ENCODE assay signal across 9 cellular contexts in the genomic region with DNA sequence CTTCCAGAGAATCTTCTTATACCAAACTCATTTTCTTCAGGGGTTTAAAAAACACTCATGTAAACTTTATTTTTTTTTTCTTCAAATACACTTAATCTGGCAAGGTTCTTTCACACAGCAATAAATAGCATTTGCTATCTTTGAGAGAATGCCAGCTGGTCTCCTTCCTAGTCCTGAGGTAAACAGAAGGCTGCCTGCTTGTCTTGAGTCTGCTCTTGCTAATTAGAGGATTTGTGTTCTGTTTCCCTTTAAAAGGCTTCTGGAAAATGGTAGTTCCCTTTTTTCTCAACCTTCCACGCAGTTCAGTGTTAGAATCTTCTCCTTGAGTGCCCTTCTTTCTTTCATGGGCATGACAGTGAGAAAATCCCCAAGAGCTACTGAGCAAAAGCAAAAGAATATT.
DNase-seq lines count a peak whose midpoint lies in the region; ATAC-seq and TF ChIP-seq lines count a peak whose summit lies in the region.
"Had no signal": no experiment of that assay in that cellular context is flagged by ENCODE, and none has a peak within 500 bp of the region (broad histone marks: within the 10 kb centered on the region; RNA-seq: fewer than 3 reads in every experiment).

No MANE protein-coding gene starts in this region.

- H3K4me1 ChIP-seq in left lung: peaks cover 3 to 9% of the 10 kb centered on the region in 2 donors
- H3K4me1 ChIP-seq in transverse colon: peaks cover 0 to 12% (median 3%) of the 10 kb centered on the region in 4 donors

- H3K27me3 ChIP-seq in MG63 (no peaks in the 10 kb centered on the region), left lung (no peaks in the 10 kb centered on the region), transverse colon (no peaks in the 10 kb centered on the region)

- H3K36me3 ChIP-seq in MG63 (no peaks in the 10 kb centered on the region), left lung (no peaks in the 10 kb centered on the region), transverse colon (no peaks in the 10 kb centered on the region)

- DNase-seq in MG63: peak; percentile 50
- peak; percentile 39 to 88 for DNase-seq in cardiac fibroblast (ENCODE audit: low read depth in 2 of 2)
- DNase-seq in left lung: no peak
- DNase-seq in transverse colon: no peak
- no peak for DNase-seq in lower leg skin (ENCODE audit: low spot score in 2 of 2)
- no peak for DNase-seq in DMS153 treated with DMSO at 0.1 percent for 48 hours (lab: John Stamatoyannopoulos, UW; ENCODE audit: unreplicated experiment)

- H3K27ac ChIP-seq in left lung (peak overlapping the region; percentile 30 to 63), transverse colon (peak overlapping the region; percentile 43 to 74 (median 70))

- TF ChIP-seq EP300 in transverse colon (IDR thresholded peaks at IDR 0.05; ENCODE audit: low read depth): no peak

- TF ChIP-seq CTCF in cardiac fibroblast (IDR thresholded peaks at IDR 0.05; ENCODE audit: low read depth, low read length): no peak
- TF ChIP-seq CTCF in left lung (IDR thresholded peaks at IDR 0.05): no peak
- TF ChIP-seq CTCF in transverse colon (IDR thresholded peaks at IDR 0.05): no peak
- TF ChIP-seq CTCF in lower leg skin (IDR thresholded peaks at IDR 0.05): no peak

- no peaks in the 10 kb centered on the region for H3K9me3 ChIP-seq in MG63
- H3K9me3 ChIP-seq in left lung: no peaks in the 10 kb centered on the region
- no peaks in the 10 kb centered on the region for H3K9me3 ChIP-seq in transverse colon

- 0 to 8% methylated on average over 1 of the region's 1 CpG for WGBS in transverse colon (ENCODE audit: low coverage in 1 of 2), 2 donors
- 0 to 2% methylated on average over 1 of the region's 1 CpG for WGBS in lower leg skin, 2 donors

- ATAC-seq in left lung: peak; percentile 49
- ATAC-seq in HG03108 (IDR thresholded peaks at IDR 0.05; ENCODE audit: unreplicated experiment): no peak
- ATAC-seq in HG03457 (IDR thresholded peaks at IDR 0.05; ENCODE audit: unreplicated experiment): no peak
- ATAC-seq: activated naive CD4-positive, alpha-beta T cell treated with anti-CD3 and anti-CD28 coated beads, Interleukin-2, amount 50 U/mL, for 72 hours had no signal

- intact Hi-C loops in left lung (cut with DNase I): no loop called here
- intact Hi-C loops in transverse colon (cut with DNase I; ENCODE audit: low total_unique reads): no loop called here
- intact Hi-C loops in lower leg skin (cut with DNase I; ENCODE audit: low total_unique reads): no loop called here

- TF ChIP-seq POLR2A in transverse colon (IDR thresholded peaks at IDR 0.05) (no peak), lower leg skin (IDR thresholded peaks at IDR 0.05) (no peak)

- H3K4me3 ChIP-seq in MG63: no peak overlapping the region
- no peak overlapping the region for H3K4me3 ChIP-seq in cardiac fibroblast (replicated peaks in 1 of 2; ENCODE audit: low read depth in 2 of 2, low read length in 2 of 2)
- no peak overlapping the region for H3K4me3 ChIP-seq in left lung
- no peak overlapping the region for H3K4me3 ChIP-seq in transverse colon
- no peak overlapping the region for H3K4me3 ChIP-seq in lower leg skin (ENCODE audit: low read depth, poor library complexity, severe bottlenecking)

- in situ Hi-C loops in transverse colon (cut with MboI; ENCODE audit: low pct_ligation_motif_present in 1 of 4, low pct_unique_long_range_greater_than_20kb in 1 of 4, low sequenced_read_pairs in 3 of 4): no loop called here

Comparison
In these comparisons a context has a peak if more than half of its experiments do, and no peak if none do; other contexts are left out.
1. DNase-seq: peak in MG63 (single experiment) and cardiac fibroblast (2 of 2); none in left lung (0 of 2), transverse colon (single experiment), lower leg skin (0 of 2) and DMS153 treated with DMSO at 0.1 percent for 48 hours (single experiment).